Comparison of ENCODE assay signal across 24 cellular contexts in genomic region chr14:43938588-43939281, GRCh38.
"Had no signal": no experiment of that assay in that cellular context is flagged by ENCODE, and none has a peak within 500 bp of the region (broad histone marks: within the 10 kb centered on the region; RNA-seq: fewer than 3 reads in every experiment).

No MANE protein-coding gene starts in this region.

- FAIRE-seq: endometrium had no signal

- ATAC-seq: esophagus mucosa; gastrocnemius medialis; left lung; psoas muscle; stimulated activated naive CD8-positive, alpha-beta T cell treated with anti-CD3 and anti-CD28 coated beads, Interleukin-15, amount 100 ng/mL, for 72 hours had no signal

- H3K27me3 ChIP-seq: gastrocnemius medialis, heart right ventricle, left lung, neural progenitor cell, right lobe of liver, transverse colon had no signal

- H3K9ac ChIP-seq: neural progenitor cell, parathyroid adenoma had no signal

- DNase-seq: cortex of kidney; effector memory CD4-positive, alpha-beta T cell; gastrocnemius medialis; heart right ventricle; hypothalamus; islet precursor cell; mesenchymal stem cell; midbrain; occipital lobe; psoas muscle; retina; right lobe of liver; stimulated activated CD4-positive, alpha-beta T cell treated with anti-CD3 and anti-CD28 coated beads, Interleukin-2, amount 100 ng/mL, for 24 hours; stimulated activated CD4-positive, alpha-beta T cell treated with anti-CD3 and anti-CD28 coated beads, Interleukin-4, amount 100 ng/mL, for 4 hours; stimulated activated naive B cell treated with anti-CD40 and anti-IgM and Interleukin-4, amounts not matched to agents 10 μg/mL and 1 μg/mL and 100 μg/mL, for 72 hours; stimulated activated naive CD8-positive, alpha-beta T cell treated with anti-CD3 and anti-CD28 coated beads, Interleukin-15, amount 100 ng/mL, for 72 hours; transverse colon had no signal

- H2AFZ ChIP-seq: parathyroid adenoma had no signal

- H3K4me2 ChIP-seq: neural progenitor cell had no signal

- H3K9me3 ChIP-seq: gastrocnemius medialis, right lobe of liver, thoracic aorta, transverse colon had no signal

- H3K79me2 ChIP-seq: parathyroid adenoma had no signal

- H3K4me3 ChIP-seq: gastrocnemius medialis, heart right ventricle, left lung, lung, neural progenitor cell, psoas muscle, right lobe of liver, thoracic aorta, transverse colon had no signal

- H3K27ac ChIP-seq: gastrocnemius medialis, heart right ventricle, left lung, neural progenitor cell, parathyroid adenoma, psoas muscle, right lobe of liver, thoracic aorta, transverse colon had no signal

- H3K36me3 ChIP-seq: gastrocnemius medialis, heart right ventricle, left lung, neural progenitor cell, right lobe of liver, thoracic aorta, transverse colon had no signal

- H3K4me1 ChIP-seq: gastrocnemius medialis, heart right ventricle, left lung, neural progenitor cell, parathyroid adenoma, psoas muscle, right lobe of liver, transverse colon had no signal
